25 cellular contexts compared by ENCODE assay signal in genomic region chr5:148162038-148162437, GRCh38. TPM values are rescaled to one million over a fixed set of nuclear protein-coding genes. Genes with fewer than 3 reads are reported as not detected.
"Had no signal": no experiment of that assay in that cellular context is flagged by ENCODE, and none has a peak within 500 bp of the region (broad histone marks: within the 10 kb centered on the region; RNA-seq: fewer than 3 reads in every experiment).

No MANE protein-coding gene starts in this region.

- H3K4me3 ChIP-seq: PC-9, Peyer's patch had no signal

- H3K9ac ChIP-seq: SK-N-SH had no signal

- H3K27ac ChIP-seq: PC-9, Peyer's patch had no signal

- H3K27me3 ChIP-seq: Peyer's patch had no signal

- H3K9me3 ChIP-seq: Peyer's patch, SK-N-SH had no signal

- H3K36me3 ChIP-seq: Peyer's patch had no signal

- H3K4me1 ChIP-seq: Peyer's patch had no signal

- H2AFZ ChIP-seq: PC-9 had no signal

- DNase-seq: KBM-7; NCI-H1092; NCI-H1105 treated with DMSO at 0.1 percent for 48 hours; NCI-H1417 treated with DMSO at 0.1 percent for 48 hours; NCI-H146; NCI-H1694 treated with DMSO at 0.1 percent for 48 hours; NCI-H1930; NCI-H2081; NCI-H2107; NCI-H2227 treated with DMSO at 0.1 percent for 48 hours; NCI-H524; NCI-H526 treated with DMSO at 0.1 percent for 48 hours; NCI-H748 treated with DMSO at 0.1 percent for 48 hours; NK-92 treated with Interleukin-12 subunit alpha and Interleukin-12 subunit beta, amount 100 ng/mL, for 24 hours; Peyer's patch; SHP77; SK-N-SH had no signal

- H3K4me2 ChIP-seq: PC-9, SK-N-SH had no signal

RNA-seq across cellular contexts. Expression of gene SPINK14, which starts 6.3 kb away (rescaled TPM):
- total RNA-seq: HT-29, LHCN-M2, MCF 10A, NCI-H460, OCI-LY7, PC-9, Peyer's patch, RPMI7951, SK-MEL-5 had no signal

RNA-seq across cellular contexts. Expression of gene SPINK6, which starts 40.8 kb away (rescaled TPM):
- total RNA-seq: HT-29, LHCN-M2, OCI-LY7, PC-9, Peyer's patch, RPMI7951, SK-MEL-5 had no signal
